8 cellular contexts compared by ENCODE assay signal in genomic region chr10:7411671-7412481, GRCh38. TPM values are rescaled to one million over a fixed set of nuclear protein-coding genes. Genes with fewer than 3 reads are reported as not detected.
DNase-seq lines count a peak whose midpoint lies in the region; ATAC-seq, FAIRE-seq and TF ChIP-seq lines count a peak whose summit lies in the region.
"Had no signal": no experiment of that assay in that cellular context is flagged by ENCODE, and none has a peak within 500 bp of the region (broad histone marks: within the 10 kb centered on the region; RNA-seq: fewer than 3 reads in every experiment).

No MANE protein-coding gene starts in this region.

- no peaks in the 10 kb centered on the region for H3K4me1 ChIP-seq in RWPE2 (ENCODE audit: insufficient read depth, poor library complexity, severe bottlenecking)
- H3K4me1 ChIP-seq in mesodermal cell (ENCODE audit: control insufficient read depth, insufficient read depth, low read length, poor library complexity, severe bottlenecking): peaks cover 19% of the 10 kb centered on the region
- H3K4me1 ChIP-seq in thoracic aorta (ENCODE audit: control insufficient read depth in 1 of 2, low read depth in 2 of 2): peaks cover 0 to 37% of the 10 kb centered on the region in 2 donors

- ATAC-seq in RWPE2 (ENCODE audit: low read depth) (no peak), thoracic aorta (ENCODE audit: insufficient number of reproducible peaks, low FRiP score, low read depth) (no peak), GM21526 (IDR thresholded peaks at IDR 0.05; ENCODE audit: low FRiP score, unreplicated experiment) (no peak)

- no peak for FAIRE-seq in frontal cortex (lab: Jason Lieb, UNC)

- 2% methylated on average over 45 to 49 of the region's 59 CpGs for WGBS in mesodermal cell (ENCODE audit: insufficient coverage in 2 of 2), 2 experiments

- DNase-seq in RWPE2 (ENCODE audit: low spot score) (no peak), astrocyte of the hippocampus (ENCODE audit: low read depth, low spot score) (peak; percentile 39), thoracic aorta (ENCODE audit: low spot score) (no peak), medulla oblongata (ENCODE audit: extremely low spot score) (no peak), frontal cortex (ENCODE audit: low spot score in 2 of 2) (no peak)
- DNase-seq: amniotic stem cell had no signal

- H3K36me3 ChIP-seq in RWPE2 (ENCODE audit: low read depth) (no peaks in the 10 kb centered on the region), mesodermal cell (ENCODE audit: control insufficient read depth, insufficient read depth, low read length) (no peaks in the 10 kb centered on the region), thoracic aorta (no peaks in the 10 kb centered on the region)

- no peak overlapping the region for H3K27ac ChIP-seq in RWPE2 (ENCODE audit: poor library complexity, severe bottlenecking)
- no peak overlapping the region for H3K27ac ChIP-seq in mesodermal cell (ENCODE audit: low read depth, low read length, severe bottlenecking)
- H3K27ac ChIP-seq in thoracic aorta: no peak overlapping the region

- H3K27me3 ChIP-seq in RWPE2 (ENCODE audit: insufficient read depth, poor library complexity, severe bottlenecking): peaks cover 22% of the 10 kb centered on the region
- no peaks in the 10 kb centered on the region for H3K27me3 ChIP-seq in thoracic aorta (replicated peaks; ENCODE audit: insufficient read depth)

- peak overlapping the region; percentile 65 for H3K4me3 ChIP-seq in RWPE2 (ENCODE audit: severe bottlenecking)
- H3K4me3 ChIP-seq in mesodermal cell (ENCODE audit: extremely low read depth, insufficient read depth, low read length, poor library complexity, severe bottlenecking): peak overlapping the region; percentile 74
- H3K4me3 ChIP-seq in thoracic aorta: peak overlapping the region; percentile 85

- TF ChIP-seq CTCF in RWPE2 (IDR thresholded peaks at IDR 0.05; ENCODE audit: poor library complexity, severe bottlenecking) (no peak), thoracic aorta (IDR thresholded peaks at IDR 0.05) (no peak)

- no peaks in the 10 kb centered on the region for H3K9me3 ChIP-seq in RWPE2 (ENCODE audit: severe bottlenecking)
- no peaks in the 10 kb centered on the region for H3K9me3 ChIP-seq in mesodermal cell (ENCODE audit: control insufficient read depth, low read length)
- H3K9me3 ChIP-seq in thoracic aorta: no peaks in the 10 kb centered on the region

RNA-seq across cellular contexts. Expression of gene SFMBT2, which starts 1.0 kb away (rescaled TPM):
- polyA plus RNA-seq in mesodermal cell (2013, experiment 1 of 2): 1.4 TPM
- polyA plus RNA-seq in mesodermal cell (2013, experiment 2 of 2): 1.9 TPM
- total RNA-seq in thoracic aorta: 1 to 10 TPM; 8.5 to 9.0 TPM
- 22.0 TPM for total RNA-seq in frontal cortex
